ENCODE assay signal across 23 cellular contexts in genomic region chr10:22349758-22350157, GRCh38. TPM values are rescaled to one million over a fixed set of nuclear protein-coding genes. Genes with fewer than 3 reads are reported as not detected.
DNase-seq lines count a peak whose midpoint lies in the region; ATAC-seq, FAIRE-seq and TF ChIP-seq lines count a peak whose summit lies in the region.
"Had no signal": no experiment of that assay in that cellular context is flagged by ENCODE, and none has a peak within 500 bp of the region (broad histone marks: within the 10 kb centered on the region; RNA-seq: fewer than 3 reads in every experiment).

No MANE protein-coding gene starts in this region.

- peaks cover 2% of the 10 kb centered on the region for H3K4me1 Mint-ChIP-seq in activated T-cell treated with anti-CD3 and anti-CD28 coated beads, Interleukin-2, amount 50 U/mL, for 72 hours (ENCODE audit: low read depth)

- no peak overlapping the region for H2BK120ac ChIP-seq in IMR-90 (ENCODE audit: low read depth, low read length)

- intact Hi-C loops in IMR-90 (cut with micrococcal nuclease): no loop called here
- intact Hi-C loops in K562 (cut with micrococcal nuclease): no loop called here
- intact Hi-C loops in breast epithelium (cut with DNase I; ENCODE audit: low total_unique reads): no loop called here

- FAIRE-seq in A549 (lab: Jason Lieb, UNC) (no peak), D721Med (lab: Jason Lieb, UNC) (peak; percentile 6), K562 (lab: Jason Lieb, UNC) (peak; percentile 32)
- FAIRE-seq: A204.1, GM12878, GM12892, GM18507 had no signal

- H3K4me3 ChIP-seq in A549 (no peak overlapping the region), IMR-90 (ENCODE audit: insufficient read depth, low read depth, low read length) (no peak overlapping the region), K562 (no peak overlapping the region), breast epithelium (no peak overlapping the region)
- H3K4me3 ChIP-seq: BLaER1, GM12878 had no signal

- H3K4me2 ChIP-seq in A549 (no peak overlapping the region), IMR-90 (ENCODE audit: low read depth, low read length) (no peak overlapping the region), K562 (ENCODE audit: insufficient read depth, low read length) (no peak overlapping the region)
- H3K4me2 ChIP-seq: BLaER1 had no signal

- H3K36me3 ChIP-seq in IMR-90 (ENCODE audit: control insufficient read depth, insufficient read depth, low read length): no peaks in the 10 kb centered on the region
- no peaks in the 10 kb centered on the region for H3K36me3 ChIP-seq in K562 (ENCODE audit: control insufficient read depth, insufficient read depth, low read length)
- H3K36me3 ChIP-seq in breast epithelium: no peaks in the 10 kb centered on the region
- H3K36me3 ChIP-seq: BE2C, BLaER1 had no signal

- no peak overlapping the region for H2AK5ac ChIP-seq in IMR-90 (ENCODE audit: low read depth, low read length)

- H3K9ac ChIP-seq in IMR-90 (ENCODE audit: low read depth, low read length): no peak overlapping the region
- H3K9ac ChIP-seq in K562 (ENCODE audit: insufficient read depth in 1 of 2, low read depth in 2 of 2, low read length in 2 of 2): no peak overlapping the region
- H3K9ac ChIP-seq: BLaER1 had no signal

- BruUV-seq in IMR-90 (replicated peaks; lab: Mats Ljungman, UMichigan) (no TSS peak), K562 (replicated peaks; lab: Mats Ljungman, UMichigan) (no TSS peak)

- CTCF ChIA-PET in A549 (lab: Yijun Ruan, JAX) (interaction anchor here (0.7 kb wide), 1 partner anchor 640 kb away, joined by 8 read pairs; no protein-coding TSS in a partner anchor), IMR-90 (lab: Yijun Ruan, JAX) (no interaction called here), K562 (lab: Yijun Ruan, JAX; ENCODE audit: low intra/inter-chr PET ratio) (no interaction called here)

- no peak overlapping the region for H3K23ac ChIP-seq in IMR-90 (ENCODE audit: low read depth, low read length)

- ATAC-seq in A549 (no peak), IMR-90 (ENCODE audit: low read depth) (no peak), K562 (no peak)
- ATAC-seq in activated T-cell treated with anti-CD3 and anti-CD28 coated beads, Interleukin-2, amount 50 U/mL, for 72 hours (replicated peaks in 1 of 2): no peak
- ATAC-seq: GM12878 had no signal

- no peak overlapping the region for H4K91ac ChIP-seq in IMR-90 (ENCODE audit: insufficient read depth, low read depth, low read length)

- TF ChIP-seq POLR2A in A549 (IDR thresholded peaks at IDR 0.05; ENCODE audit: low read length) (no peak), IMR-90 (IDR thresholded peaks at IDR 0.05; ENCODE audit: low read depth, low read length) (no peak), K562 (conservative IDR thresholded peaks at IDR 0.05) (no peak), breast epithelium (IDR thresholded peaks at IDR 0.05) (no peak)

- no peaks in the 10 kb centered on the region for H3K79me2 ChIP-seq in K562 (ENCODE audit: control insufficient read depth, insufficient read depth, low read length)

- no peak overlapping the region for H3K56ac ChIP-seq in IMR-90 (ENCODE audit: extremely low read depth, insufficient read depth, low read length)

- H3K27ac Mint-ChIP-seq in activated T-cell treated with anti-CD3 and anti-CD28 coated beads, Interleukin-2, amount 50 U/mL, for 72 hours: no peak overlapping the region
- H3K27ac Mint-ChIP-seq: CD14-positive monocyte; CD4-positive, alpha-beta memory T cell; CD4-positive, CD25-positive, alpha-beta regulatory T cell; CD8-positive, alpha-beta memory T cell had no signal

- H4K5ac ChIP-seq in IMR-90 (ENCODE audit: low read depth, low read length): no peak overlapping the region

- no peak overlapping the region for H3K4ac ChIP-seq in IMR-90 (ENCODE audit: low read depth, low read length)

- DNase-seq in A549 (ENCODE audit: low read depth in 1 of 2, low spot score in 1 of 2): no peak
- no peak for DNase-seq in D721Med (ENCODE audit: insufficient read length, low spot score)
- DNase-seq in IMR-90: no peak
- DNase-seq in K562 (ENCODE audit: extremely low read depth in 1 of 4, low spot score in 3 of 4): no peak
- no peak for DNase-seq in breast epithelium (ENCODE audit: low spot score in 2 of 2)
- no peak for DNase-seq in activated T-cell treated with anti-CD3 and anti-CD28 coated beads, Interleukin-2, amount 50 U/mL, for 72 hours
- DNase-seq in AG20443 (ENCODE audit: low spot score): no peak
- DNase-seq: 8988T; BE2C; C1 segment of cervical spinal cord; CD4-positive, alpha-beta memory T cell; CD4-positive, CD25-positive, alpha-beta regulatory T cell; CD8-positive, alpha-beta memory T cell; COR-L47; DND-41; EL; GDM1 had no signal

- no peak for TF ChIP-seq CTCF in A549 (IDR thresholded peaks at IDR 0.05)
- no peak for TF ChIP-seq CTCF in D721Med (IDR thresholded peaks at IDR 0.05; ENCODE audit: insufficient read depth, missing control alignments)
- TF ChIP-seq CTCF in IMR-90 (conservative IDR thresholded peaks at IDR 0.05; ENCODE audit: low read depth, low read length): no peak
- TF ChIP-seq CTCF in K562 (IDR thresholded peaks at IDR 0.05 in 2 of 3, conservative IDR thresholded peaks at IDR 0.05 in 1 of 3; ENCODE audit: insufficient read depth in 2 of 3, low read depth in 1 of 3, low read length in 3 of 3): no peak
- TF ChIP-seq CTCF in breast epithelium (IDR thresholded peaks at IDR 0.05): no peak

- H3K4me3 Mint-ChIP-seq in activated T-cell treated with anti-CD3 and anti-CD28 coated beads, Interleukin-2, amount 50 U/mL, for 72 hours: no peak overlapping the region
- H3K4me3 Mint-ChIP-seq: CD4-positive, CD25-positive, alpha-beta regulatory T cell; CD8-positive, alpha-beta memory T cell had no signal

- peaks cover 31% of the 10 kb centered on the region for H3K27me3 ChIP-seq in IMR-90 (ENCODE audit: control insufficient read depth, insufficient read depth, low read length)
- no peaks in the 10 kb centered on the region for H3K27me3 ChIP-seq in K562 (ENCODE audit: control insufficient read depth in 2 of 2, insufficient read depth in 2 of 2, low read length in 2 of 2)
- peaks cover 8 to 27% of the 10 kb centered on the region in 2 donors for H3K27me3 ChIP-seq in breast epithelium

- dilution Hi-C loops in IMR-90 (cut with HindIII; ENCODE audit: low sequenced_read_pairs, unreplicated experiment): no loop called here

- H3K79me1 ChIP-seq in IMR-90 (ENCODE audit: low read depth in 1 of 2, low read length in 2 of 2): no peaks in the 10 kb centered on the region

- H2AK9ac ChIP-seq in IMR-90 (replicated peaks; ENCODE audit: low read depth, low read length, poor library complexity): no peak overlapping the region

- no peak overlapping the region for H3K27ac ChIP-seq in A549
- no peak overlapping the region for H3K27ac ChIP-seq in IMR-90 (ENCODE audit: insufficient read depth, low read length)
- no peak overlapping the region for H3K27ac ChIP-seq in K562 (ENCODE audit: extremely low read depth, low read depth, low read length)
- no peak overlapping the region for H3K27ac ChIP-seq in breast epithelium
- H3K27ac ChIP-seq: BLaER1 had no signal

- peaks cover 3 to 5% of the 10 kb centered on the region in 2 donors for H3K36me3 Mint-ChIP-seq in activated T-cell treated with anti-CD3 and anti-CD28 coated beads, Interleukin-2, amount 50 U/mL, for 72 hours (ENCODE audit: insufficient read depth in 2 of 2)
- H3K36me3 Mint-ChIP-seq: CD4-positive, CD25-positive, alpha-beta regulatory T cell; CD8-positive, alpha-beta memory T cell had no signal

- H3K18ac ChIP-seq in IMR-90 (ENCODE audit: low read depth, low read length): no peak overlapping the region

- POLR2A ChIA-PET in A549 (lab: Yijun Ruan, JAX) (interaction anchor here (2.5 kb wide), 1 partner anchor 9 kb away, joined by 14 read pairs; no protein-coding TSS in a partner anchor), IMR-90 (lab: Charles Lee; ENCODE audit: unreplicated experiment) (interaction anchor here (1.0 kb wide), 1 partner anchor 9 kb away, joined by 5 read pairs; no protein-coding TSS in a partner anchor), K562 (lab: Yijun Ruan, JAX) (interaction anchor here (1.0 kb wide), 1 partner anchor 9 kb away, joined by 8 read pairs; no protein-coding TSS in a partner anchor)

- H2BK5ac ChIP-seq in IMR-90 (ENCODE audit: low read depth, low read length, poor library complexity, severe bottlenecking): no peak overlapping the region

- in situ Hi-C loops in IMR-90 (cut with MboI; ENCODE audit: low sequenced_read_pairs): no loop called here
- in situ Hi-C loops in K562 (cut with MboI): no loop called here

- no peak overlapping the region for H2BK20ac ChIP-seq in IMR-90 (ENCODE audit: low read depth, low read length)

- TF ChIP-seq RAD21 in A549 (conservative IDR thresholded peaks at IDR 0.05 in 1 of 2, IDR thresholded peaks at IDR 0.05 in 1 of 2) (no peak), IMR-90 (IDR thresholded peaks at IDR 0.05; ENCODE audit: low read length) (no peak), K562 (CRISPR knock-in tag; conservative IDR thresholded peaks at IDR 0.05 in 1 of 2, IDR thresholded peaks at IDR 0.05 in 1 of 2) (no peak)

- no peak overlapping the region for H2BK15ac ChIP-seq in IMR-90 (ENCODE audit: low read depth, low read length)

- H3K27me3 Mint-ChIP-seq in activated T-cell treated with anti-CD3 and anti-CD28 coated beads, Interleukin-2, amount 50 U/mL, for 72 hours (ENCODE audit: low read depth): peaks cover 31% of the 10 kb centered on the region

- 84% methylated on average over 1 of the region's 1 CpG for WGBS in A549 (ENCODE audit: missing lambda C conversion rate)
- WGBS in IMR-90 (ENCODE audit: extremely low coverage in 2 of 2, insufficient read length in 1 of 2), 2 experiments: no CpG with 5 or more reads among the region's 1 CpG
- 64% methylated on average over 1 of the region's 1 CpG for WGBS in K562 (ENCODE audit: insufficient coverage, low coverage, missing lambda C conversion rate)

- H3K14ac ChIP-seq in IMR-90 (replicated peaks; ENCODE audit: low read depth, low read length): no peak overlapping the region

- H4K20me1 ChIP-seq in IMR-90 (ENCODE audit: insufficient read depth, low read length): no peaks in the 10 kb centered on the region
- no peaks in the 10 kb centered on the region for H4K20me1 ChIP-seq in K562 (replicated peaks; ENCODE audit: control insufficient read depth, insufficient read depth, low read length)
- H4K20me1 ChIP-seq: BLaER1 had no signal

- TF ChIP-seq EP300 in A549 (IDR thresholded peaks at IDR 0.05) (no peak), K562 (IDR thresholded peaks at IDR 0.05; ENCODE audit: low read length) (no peak)

- H3K4me1 ChIP-seq in A549 (no peaks in the 10 kb centered on the region), IMR-90 (ENCODE audit: control insufficient read depth, insufficient read depth, low read length) (no peaks in the 10 kb centered on the region), K562 (replicated peaks in 1 of 2; ENCODE audit: control insufficient read depth in 2 of 2, insufficient read depth in 2 of 2, low read length in 2 of 2) (peaks cover 0 to 4% of the 10 kb centered on the region in 2 experiments; a peak in 1 of 5 replicates), breast epithelium (no peaks in the 10 kb centered on the region)
- H3K4me1 ChIP-seq: BE2C had no signal

- no peak overlapping the region for H2AFZ ChIP-seq in IMR-90 (replicated peaks; ENCODE audit: low read length, poor library complexity)
- H2AFZ ChIP-seq in K562 (ENCODE audit: low read depth, low read length): no peak overlapping the region

- H4K8ac ChIP-seq in IMR-90 (ENCODE audit: low read depth in 2 of 2, low read length in 2 of 2): no peak overlapping the region

- no peaks in the 10 kb centered on the region for H3K9me3 ChIP-seq in A549
- peaks cover 13% of the 10 kb centered on the region for H3K9me3 ChIP-seq in IMR-90 (ENCODE audit: control insufficient read depth, insufficient read depth, low read length)
- no peaks in the 10 kb centered on the region; the same call in 1 of the 2 replicates for H3K9me3 ChIP-seq in K562 (replicated peaks; ENCODE audit: control insufficient read depth, insufficient read depth, low read depth, low read length)
- no peaks in the 10 kb centered on the region for H3K9me3 ChIP-seq in breast epithelium
- H3K9me3 ChIP-seq: BE2C had no signal

- H3K9me1 ChIP-seq in IMR-90 (ENCODE audit: insufficient read depth, low read length) (no peaks in the 10 kb centered on the region), K562 (ENCODE audit: control insufficient read depth, insufficient read depth, low read length) (no peaks in the 10 kb centered on the region)

- H3K9me3 Mint-ChIP-seq in activated T-cell treated with anti-CD3 and anti-CD28 coated beads, Interleukin-2, amount 50 U/mL, for 72 hours: peaks cover 0 to 2% of the 10 kb centered on the region in 2 donors

RNA-seq across cellular contexts. Expression of gene SPAG6, which starts 4.5 kb away (rescaled TPM):
- polyA plus RNA-seq in A549 (2011; rRNA removed) (0.04 TPM in 1 of 2 replicates, not detected in the other), A549 (2017; fragmentation: RNase III; extraction: RNeasy Plus Mini Kit Qiagen cat#74134 plus additional on column Dnase treatment) (0.05 TPM in 1 of 3 replicates, not detected in the others), IMR-90 (2012; rRNA removed) (not detected in 2 replicates), K562 (2011; rRNA removed) (0.30 and 4.7 TPM in 2 replicates), K562 (2014; fragmentation: Illumina TruSeq; extraction: Trizol) (12.9 and 15.7 TPM in 2 replicates), K562 (2014; fragmentation: Nextera tagmentation; extraction: Ambion mirVana) (10 to 100 TPM; 17.5 to 23.1 TPM), K562 (2014; rRNA removed) (10.5 and 11.2 TPM in 2 replicates)
- not detected in 2 replicates for polyA plus RNA-seq in A549 (2012; cell fraction: cytosol; rRNA removed)
- polyA plus RNA-seq in A549 (2012; cell fraction: nucleus; rRNA removed): 0.05 TPM in 1 of 2 replicates, not detected in the other
- polyA minus RNA-seq in A549 (2011; rRNA and poly(A)+ RNA removed): not detected in 2 replicates
- total RNA-seq in IMR-90 (2012; rRNA removed) (not detected in 2 replicates), K562 (2014; rRNA removed) (3.5 and 4.2 TPM in 2 replicates), K562 (2014; rRNA removed; fragmentation: Illumina TruSeq; extraction: Trizol) (11.8 and 12.7 TPM in 2 replicates), K562 (2015; rRNA removed; fragmentation: Illumina TruSeq; extraction: Trizol) (8.1 and 12.0 TPM in 2 replicates), K562 (2021) (6.6 and 7.5 TPM in 2 replicates), breast epithelium (1 to 10 TPM in 1 of 3 donors, under 1 TPM in 1, not detected in 1; 0.59 to 4.9 TPM)
- polyA plus RNA-seq in IMR-90 (2012; cell fraction: cytosol; rRNA removed): not detected in 2 replicates
- not detected in 2 replicates for polyA plus RNA-seq in IMR-90 (2012; cell fraction: nucleus; rRNA removed; ENCODE audit: low replicate concordance)
- 7.9 and 17.0 TPM in 2 replicates for total RNA-seq in K562 (2011; cell fraction: chromatin; rRNA removed; ENCODE audit: low replicate concordance)
- total RNA-seq in K562 (2011; cell fraction: nucleolus; rRNA removed): 2.3 and 5.8 TPM in 2 replicates
- 11.3 and 23.9 TPM in 2 replicates for total RNA-seq in K562 (2011; cell fraction: nucleoplasm; rRNA removed)
- polyA plus RNA-seq in K562 (2011; cell fraction: cytosol; rRNA removed): 0.09 and 0.92 TPM in 2 replicates
- 0.55 and 2.5 TPM in 2 replicates for polyA plus RNA-seq in K562 (2011; cell fraction: nucleus; rRNA removed)
- polyA plus RNA-seq in K562 (2012): 8.6 and 28.1 TPM in 2 replicates
- 0.12 and 2.5 TPM in 2 replicates for polyA minus RNA-seq in K562 (2011; rRNA and poly(A)+ RNA removed)
- polyA minus RNA-seq in K562 (2011; cell fraction: cytosol; rRNA and poly(A)+ RNA removed): 1.0 TPM in 1 of 2 replicates, not detected in the other
- polyA minus RNA-seq in K562 (2011; cell fraction: nucleus; rRNA and poly(A)+ RNA removed): 0.33 and 3.5 TPM in 2 replicates
- total RNA-seq in activated T-cell treated with anti-CD3 and anti-CD28 coated beads, Interleukin-2, amount 50 U/mL, for 72 hours: under 1 TPM; 0.37 to 0.38 TPM
- total RNA-seq: CD4-positive, alpha-beta memory T cell; CD4-positive, CD25-positive, alpha-beta regulatory T cell had no signal
- polyA plus RNA-seq: CD4-positive, alpha-beta memory T cell; CD8-positive, alpha-beta memory T cell had no signal

RNA-seq across cellular contexts. Expression of gene BMI1, which starts 28.9 kb away (rescaled TPM):
- polyA plus RNA-seq in A549 (2011; rRNA removed) (64.3 and 77.3 TPM in 2 replicates), A549 (2017; fragmentation: RNase III; extraction: RNeasy Plus Mini Kit Qiagen cat#74134 plus additional on column Dnase treatment) (40.7 to 50.9 TPM (median 44.4 TPM) in 3 replicates), IMR-90 (2012; rRNA removed) (19.7 and 19.9 TPM in 2 replicates), K562 (2011; rRNA removed) (66.4 and 70.8 TPM in 2 replicates), K562 (2014; fragmentation: Illumina TruSeq; extraction: Trizol) (64.2 and 84.2 TPM in 2 replicates), K562 (2014; fragmentation: Nextera tagmentation; extraction: Ambion mirVana) (10 to 100 TPM; 21.4 to 30.0 TPM), K562 (2014; rRNA removed) (62.7 TPM in 2 replicates)
- polyA plus RNA-seq in A549 (2012; cell fraction: cytosol; rRNA removed): 18.5 and 19.4 TPM in 2 replicates
- 11.7 and 13.0 TPM in 2 replicates for polyA plus RNA-seq in A549 (2012; cell fraction: nucleus; rRNA removed)
- polyA minus RNA-seq in A549 (2011; rRNA and poly(A)+ RNA removed): 48.9 and 51.1 TPM in 2 replicates
- total RNA-seq in IMR-90 (2012; rRNA removed) (25.8 and 38.3 TPM in 2 replicates), K562 (2014; rRNA removed) (55.4 and 56.3 TPM in 2 replicates), K562 (2014; rRNA removed; fragmentation: Illumina TruSeq; extraction: Trizol) (91.5 and 95.1 TPM in 2 replicates), K562 (2015; rRNA removed; fragmentation: Illumina TruSeq; extraction: Trizol) (96.4 and 103 TPM in 2 replicates), K562 (2021) (73.8 and 82.1 TPM in 2 replicates), breast epithelium (10 to 100 TPM; 48.5 to 92.3 (median 68.5) TPM)
- 3.9 and 8.7 TPM in 2 replicates for polyA plus RNA-seq in IMR-90 (2012; cell fraction: cytosol; rRNA removed)
- 5.1 and 28.1 TPM in 2 replicates for polyA plus RNA-seq in IMR-90 (2012; cell fraction: nucleus; rRNA removed; ENCODE audit: low replicate concordance)
- 33.8 and 136 TPM in 2 replicates for total RNA-seq in K562 (2011; cell fraction: chromatin; rRNA removed; ENCODE audit: low replicate concordance)
- total RNA-seq in K562 (2011; cell fraction: nucleolus; rRNA removed): 16.8 and 23.9 TPM in 2 replicates
- 36.0 and 42.4 TPM in 2 replicates for total RNA-seq in K562 (2011; cell fraction: nucleoplasm; rRNA removed)
- polyA plus RNA-seq in K562 (2011; cell fraction: cytosol; rRNA removed): 33.3 and 41.2 TPM in 2 replicates
- polyA plus RNA-seq in K562 (2011; cell fraction: nucleus; rRNA removed): 77.4 and 118 TPM in 2 replicates
- polyA plus RNA-seq in K562 (2012): 63.7 and 89.6 TPM in 2 replicates
- polyA minus RNA-seq in K562 (2011; rRNA and poly(A)+ RNA removed): 117 and 139 TPM in 2 replicates
- 33.7 and 33.9 TPM in 2 replicates for polyA minus RNA-seq in K562 (2011; cell fraction: cytosol; rRNA and poly(A)+ RNA removed)
- 23.8 and 55.0 TPM in 2 replicates for polyA minus RNA-seq in K562 (2011; cell fraction: nucleus; rRNA and poly(A)+ RNA removed)
- total RNA-seq in activated T-cell treated with anti-CD3 and anti-CD28 coated beads, Interleukin-2, amount 50 U/mL, for 72 hours: 10 to 100 TPM; 83.4 to 87.5 TPM

RNA-seq across cellular contexts. Expression of gene COMMD3, which starts 33.6 kb away (rescaled TPM):
- polyA plus RNA-seq in A549 (2011; rRNA removed) (70.2 and 70.8 TPM in 2 replicates), A549 (2017; fragmentation: RNase III; extraction: RNeasy Plus Mini Kit Qiagen cat#74134 plus additional on column Dnase treatment) (42.2 to 47.9 TPM (median 44.8 TPM) in 3 replicates), IMR-90 (2012; rRNA removed) (25.4 and 30.8 TPM in 2 replicates), K562 (2011; rRNA removed) (69.1 and 79.2 TPM in 2 replicates), K562 (2014; fragmentation: Illumina TruSeq; extraction: Trizol) (63.2 and 70.3 TPM in 2 replicates), K562 (2014; fragmentation: Nextera tagmentation; extraction: Ambion mirVana) (100 to 1,000 TPM; 216 to 217 TPM), K562 (2014; rRNA removed) (72.5 and 80.5 TPM in 2 replicates)
- polyA plus RNA-seq in A549 (2012; cell fraction: cytosol; rRNA removed): 16.7 and 17.7 TPM in 2 replicates
- polyA plus RNA-seq in A549 (2012; cell fraction: nucleus; rRNA removed): 6.9 and 11.4 TPM in 2 replicates
- polyA minus RNA-seq in A549 (2011; rRNA and poly(A)+ RNA removed): 6.2 and 7.2 TPM in 2 replicates
- total RNA-seq in IMR-90 (2012; rRNA removed) (33.1 and 44.8 TPM in 2 replicates), K562 (2014; rRNA removed) (50.7 and 51.3 TPM in 2 replicates), K562 (2014; rRNA removed; fragmentation: Illumina TruSeq; extraction: Trizol) (78.6 and 80.1 TPM in 2 replicates), K562 (2015; rRNA removed; fragmentation: Illumina TruSeq; extraction: Trizol) (77.5 and 85.9 TPM in 2 replicates), K562 (2021) (69.4 and 82.0 TPM in 2 replicates), breast epithelium (10 to 100 TPM; 30.1 to 51.4 (median 35.7) TPM)
- 29.0 and 38.5 TPM in 2 replicates for polyA plus RNA-seq in IMR-90 (2012; cell fraction: cytosol; rRNA removed)
- 13.4 and 38.7 TPM in 2 replicates for polyA plus RNA-seq in IMR-90 (2012; cell fraction: nucleus; rRNA removed; ENCODE audit: low replicate concordance)
- 36.2 and 67.3 TPM in 2 replicates for total RNA-seq in K562 (2011; cell fraction: chromatin; rRNA removed; ENCODE audit: low replicate concordance)
- 25.8 and 35.8 TPM in 2 replicates for total RNA-seq in K562 (2011; cell fraction: nucleolus; rRNA removed)
- total RNA-seq in K562 (2011; cell fraction: nucleoplasm; rRNA removed): 39.6 and 49.1 TPM in 2 replicates
- 16.4 and 26.1 TPM in 2 replicates for polyA plus RNA-seq in K562 (2011; cell fraction: cytosol; rRNA removed)
- 51.2 and 103 TPM in 2 replicates for polyA plus RNA-seq in K562 (2011; cell fraction: nucleus; rRNA removed)
- 79.7 and 98.3 TPM in 2 replicates for polyA plus RNA-seq in K562 (2012)
- polyA minus RNA-seq in K562 (2011; rRNA and poly(A)+ RNA removed): 19.3 and 21.8 TPM in 2 replicates
- 2.6 and 3.9 TPM in 2 replicates for polyA minus RNA-seq in K562 (2011; cell fraction: cytosol; rRNA and poly(A)+ RNA removed)
- 23.8 and 53.2 TPM in 2 replicates for polyA minus RNA-seq in K562 (2011; cell fraction: nucleus; rRNA and poly(A)+ RNA removed)
- total RNA-seq in activated T-cell treated with anti-CD3 and anti-CD28 coated beads, Interleukin-2, amount 50 U/mL, for 72 hours: 100 to 1,000 TPM in 1 of 2 donors, 10 to 100 TPM in 1; 95.0 to 104 TPM

Comparison
In these comparisons a context has a peak if more than half of its experiments do, and no peak if none do; other contexts are left out.
1. Of the 35 proteins assayed by ChIP-seq in both K562 and A549: peak only in K562: none; only in A549: none; in both: MAFK; in neither: 34.